ENCODE assay signal across 8 cellular contexts in the genomic region with DNA sequence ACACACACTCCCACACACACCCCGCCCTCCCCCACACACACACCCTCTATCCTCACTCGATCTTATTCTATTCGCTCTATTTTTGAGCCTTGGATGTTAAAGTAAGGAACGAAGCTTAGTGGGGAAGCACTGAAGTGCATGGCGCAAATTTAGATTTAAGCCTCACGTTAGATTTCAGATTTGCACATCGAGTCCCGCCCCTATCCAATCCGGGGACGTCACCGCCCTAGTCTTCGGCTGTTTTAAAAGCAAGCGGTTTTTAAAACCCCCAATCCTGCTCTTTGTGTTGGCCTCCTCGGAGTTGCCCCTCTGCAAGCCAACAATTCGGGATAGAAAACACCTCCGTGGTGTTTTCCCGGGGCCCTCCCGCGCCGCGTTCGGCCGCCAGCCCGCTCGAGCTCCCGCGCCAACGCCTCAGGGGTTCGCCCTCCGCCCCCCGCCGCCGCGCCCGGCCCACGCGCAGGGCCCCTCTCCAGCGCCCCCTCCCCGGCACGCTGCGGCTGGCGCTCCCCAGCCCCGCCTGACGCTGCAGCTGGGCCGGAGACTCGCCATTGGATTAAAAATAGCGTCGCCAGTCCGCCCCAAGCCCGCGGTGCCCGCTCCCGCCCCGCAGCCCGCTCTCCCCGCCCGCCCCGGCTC. TPM values are rescaled to one million over a fixed set of nuclear protein-coding genes. Genes with fewer than 3 reads are reported as not detected.
A peak's percentile ranks its signal among the peaks of the same experiment; 100 is the strongest.
DNase-seq lines count a peak whose midpoint lies in the region; ATAC-seq and TF ChIP-seq lines count a peak whose summit lies in the region.

A gene with protein sequence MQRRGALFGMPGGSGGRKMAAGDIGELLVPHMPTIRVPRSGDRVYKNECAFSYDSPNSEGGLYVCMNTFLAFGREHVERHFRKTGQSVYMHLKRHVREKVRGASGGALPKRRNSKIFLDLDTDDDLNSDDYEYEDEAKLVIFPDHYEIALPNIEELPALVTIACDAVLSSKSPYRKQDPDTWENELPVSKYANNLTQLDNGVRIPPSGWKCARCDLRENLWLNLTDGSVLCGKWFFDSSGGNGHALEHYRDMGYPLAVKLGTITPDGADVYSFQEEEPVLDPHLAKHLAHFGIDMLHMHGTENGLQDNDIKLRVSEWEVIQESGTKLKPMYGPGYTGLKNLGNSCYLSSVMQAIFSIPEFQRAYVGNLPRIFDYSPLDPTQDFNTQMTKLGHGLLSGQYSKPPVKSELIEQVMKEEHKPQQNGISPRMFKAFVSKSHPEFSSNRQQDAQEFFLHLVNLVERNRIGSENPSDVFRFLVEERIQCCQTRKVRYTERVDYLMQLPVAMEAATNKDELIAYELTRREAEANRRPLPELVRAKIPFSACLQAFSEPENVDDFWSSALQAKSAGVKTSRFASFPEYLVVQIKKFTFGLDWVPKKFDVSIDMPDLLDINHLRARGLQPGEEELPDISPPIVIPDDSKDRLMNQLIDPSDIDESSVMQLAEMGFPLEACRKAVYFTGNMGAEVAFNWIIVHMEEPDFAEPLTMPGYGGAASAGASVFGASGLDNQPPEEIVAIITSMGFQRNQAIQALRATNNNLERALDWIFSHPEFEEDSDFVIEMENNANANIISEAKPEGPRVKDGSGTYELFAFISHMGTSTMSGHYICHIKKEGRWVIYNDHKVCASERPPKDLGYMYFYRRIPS (plus strand): TSS at position 574 of the 639 bp plus-strand sequence. CDS start 186 bp downstream, outside the sequence.

- H3K9me3 ChIP-seq in right atrium auricular region (no peaks in the 10 kb centered on the region), aorta (ENCODE audit: control insufficient read depth, low read length) (no peaks in the 10 kb centered on the region)

- 0 to 1% methylated on average over 56 to 58 of the region's 58 CpGs for WGBS in aorta, 2 donors

- intact Hi-C loops in aorta (cut with DNase I) = loop anchor here in 1 of 2 donors (5.0 kb wide), 1 partner anchor 50 kb away; a partner anchor contains a TSS

- H3K4me3 ChIP-seq in GM12875 (ENCODE audit: low read depth, low read length) = peak within 1 kb of the TSS; percentile 98
- H3K4me3 ChIP-seq in right atrium auricular region = peak within 1 kb of the TSS; percentile 58 to 79
- H3K4me3 ChIP-seq in aorta (ENCODE audit: low read length in 2 of 2) = peak within 1 kb of the TSS; percentile 79 to 96

- 0 out of 2 replicates have a peak, but pooled peaks have one; percentile 14 for TF ChIP-seq CTCF in GM12875 (IDR thresholded peaks at IDR 0.05; ENCODE audit: borderline replicate concordance, insufficient read depth, low read depth, low read length)
- TF ChIP-seq CTCF in right atrium auricular region (IDR thresholded peaks at IDR 0.05) = peak in 1 of 2 donors; percentile 28

- ATAC-seq in HG02571 (IDR thresholded peaks at IDR 0.05; ENCODE audit: unreplicated experiment) (peak; percentile 52), aorta (ENCODE audit: low FRiP score) (peak; percentile 87)

- peaks cover 0 to 9% of the 10 kb centered on the region in 2 donors for H3K4me1 ChIP-seq in right atrium auricular region
- H3K4me1 ChIP-seq in aorta (ENCODE audit: control insufficient read depth in 1 of 2, insufficient read depth in 2 of 2, low read length in 2 of 2) = peaks cover 0 to 2% of the 10 kb centered on the region in 2 donors

- H3K27me3 ChIP-seq in right atrium auricular region = no peaks in the 10 kb centered on the region
- no peaks in the 10 kb centered on the region for H3K27me3 ChIP-seq in aorta (ENCODE audit: control insufficient read depth in 1 of 2, insufficient read depth in 2 of 2, low read length in 1 of 2)

- peak; percentile 93 for DNase-seq in NAMALWA (ENCODE audit: low spot score)
- peak; percentile 29 to 77 for DNase-seq in SW 1271 (lab: John Stamatoyannopoulos, UW)
- peak; percentile 67 for DNase-seq in right atrium auricular region (ENCODE audit: low spot score)
- peak; percentile 56 for DNase-seq in pulmonary artery endothelial cell (ENCODE audit: low read depth, low spot score)
- peak; percentile 70 to 88 for DNase-seq in aorta

- H3K27ac ChIP-seq in angular gyrus (ENCODE audit: low read depth, low read length) (peak within 1 kb of the TSS; percentile 93), right atrium auricular region (peak within 1 kb of the TSS; percentile 93 to 97), aorta (ENCODE audit: low read depth in 1 of 2, low read length in 2 of 2) (peak within 1 kb of the TSS; percentile 83 to 85)

- no peaks in the 10 kb centered on the region for H3K36me3 ChIP-seq in right atrium auricular region
- H3K36me3 ChIP-seq in aorta (ENCODE audit: control insufficient read depth in 1 of 2, insufficient read depth in 2 of 2, low read length in 1 of 2) = no peaks in the 10 kb centered on the region

RNA-seq across cellular contexts. Expression of the gene that starts here (rescaled TPM):
- total RNA-seq in right atrium auricular region (10 to 100 TPM; 75.9 to 89.7 TPM), pulmonary artery endothelial cell (7.3 and 13.8 TPM in 2 replicates), aorta (1 to 10 TPM; 6.9 to 9.3 TPM)
- polyA plus RNA-seq in aorta = 1 to 10 TPM; 3.5 to 4.9 TPM

Comparison
In these comparisons a context has a peak if more than half of its experiments do, and no peak if none do; other contexts are left out.
1. Peak in every context shown above with its lines: DNase-seq, ATAC-seq, H3K4me3 ChIP-seq and H3K27ac ChIP-seq.